In the genomic region with DNA sequence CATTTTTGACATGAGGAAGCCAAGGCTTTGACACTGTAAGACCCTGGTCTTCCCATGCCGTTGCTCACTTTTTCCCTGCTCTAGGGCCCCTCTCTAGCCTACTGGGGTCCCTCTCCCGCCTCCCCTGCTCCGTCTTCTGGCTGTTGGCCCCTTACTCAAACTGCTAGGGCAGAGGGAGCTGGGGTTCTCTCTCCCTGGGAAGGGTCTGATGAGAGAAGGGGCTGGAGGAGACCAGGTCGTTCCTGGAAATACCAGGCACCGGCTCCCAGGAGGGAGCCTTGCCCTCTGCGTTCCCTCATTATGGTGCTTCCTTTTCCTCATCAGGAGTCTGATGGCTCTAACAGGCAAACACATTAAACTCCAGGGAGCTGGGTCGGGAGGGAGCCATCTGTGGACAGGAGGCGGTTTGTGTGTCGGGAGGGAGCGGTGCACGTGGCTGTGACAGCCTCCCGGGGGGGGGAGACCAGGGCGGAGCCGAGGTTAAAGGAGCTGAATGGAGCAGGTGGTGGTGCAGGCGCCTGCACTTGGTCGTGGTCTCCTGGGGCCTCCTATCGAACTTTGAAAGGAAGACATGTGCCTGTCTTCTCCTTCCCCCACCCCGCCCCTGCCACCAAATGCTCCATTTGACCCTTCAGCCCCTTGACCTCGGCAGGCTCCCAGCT, we compare ENCODE assay signal across 1 cellular context.
TF ChIP-seq lines count a peak whose summit lies in the region.

No MANE protein-coding gene starts in this region.

TF ChIP-seq in K562, 482 proteins besides CTCF, POLR2A, EP300 and RAD21 (continued from another document and continues in another):
- TF ChIP-seq, protein P1, sequence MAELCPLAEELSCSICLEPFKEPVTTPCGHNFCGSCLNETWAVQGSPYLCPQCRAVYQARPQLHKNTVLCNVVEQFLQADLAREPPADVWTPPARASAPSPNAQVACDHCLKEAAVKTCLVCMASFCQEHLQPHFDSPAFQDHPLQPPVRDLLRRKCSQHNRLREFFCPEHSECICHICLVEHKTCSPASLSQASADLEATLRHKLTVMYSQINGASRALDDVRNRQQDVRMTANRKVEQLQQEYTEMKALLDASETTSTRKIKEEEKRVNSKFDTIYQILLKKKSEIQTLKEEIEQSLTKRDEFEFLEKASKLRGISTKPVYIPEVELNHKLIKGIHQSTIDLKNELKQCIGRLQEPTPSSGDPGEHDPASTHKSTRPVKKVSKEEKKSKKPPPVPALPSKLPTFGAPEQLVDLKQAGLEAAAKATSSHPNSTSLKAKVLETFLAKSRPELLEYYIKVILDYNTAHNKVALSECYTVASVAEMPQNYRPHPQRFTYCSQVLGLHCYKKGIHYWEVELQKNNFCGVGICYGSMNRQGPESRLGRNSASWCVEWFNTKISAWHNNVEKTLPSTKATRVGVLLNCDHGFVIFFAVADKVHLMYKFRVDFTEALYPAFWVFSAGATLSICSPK (IDR thresholded peaks at IDR 0.05; ENCODE audit: borderline replicate concordance), result no peak
- TF ChIP-seq RBM22 (IDR thresholded peaks at IDR 0.05; ENCODE audit: low read depth, low read length, poor library complexity, severe bottlenecking) (no peak), BCOR (IDR thresholded peaks at IDR 0.05) (no peak), HDAC2 (IDR thresholded peaks at IDR 0.05) (no peak), ZSCAN32 (CRISPR knock-in tag; IDR thresholded peaks at IDR 0.05) (no peak), ZFP1 (CRISPR knock-in tag; IDR thresholded peaks at IDR 0.05) (no peak), CSDE1 (IDR thresholded peaks at IDR 0.05) (no peak), POU5F1 (IDR thresholded peaks at IDR 0.05; ENCODE audit: borderline replicate concordance, low read depth, low read length, partially characterized antibody) (no peak), SP2 (IDR thresholded peaks at IDR 0.05; ENCODE audit: extremely low read depth, low read depth, low read length, poor library complexity, severe bottlenecking) (no peak), ZZZ3 (IDR thresholded peaks at IDR 0.05) (no peak), XRCC4 (IDR thresholded peaks at IDR 0.05; ENCODE audit: extremely low read depth, insufficient read depth, insufficient read length) (no peak), CGGBP1 (CRISPR knock-in tag; IDR thresholded peaks at IDR 0.05) (no peak), BHLHE40 (IDR thresholded peaks at IDR 0.05; ENCODE audit: low read length) (peak; percentile 75), NRF1 (conservative IDR thresholded peaks at IDR 0.05 in 1 of 2, IDR thresholded peaks at IDR 0.05 in 1 of 2) (no peak), HDAC8 (tag; IDR thresholded peaks at IDR 0.05) (no peak), ZNF586 (CRISPR knock-in tag; conservative IDR thresholded peaks at IDR 0.05) (no peak), TAF15 (IDR thresholded peaks at IDR 0.05; ENCODE audit: low read depth, low read length) (no peak), HDGF (IDR thresholded peaks at IDR 0.05) (no peak), ERF (CRISPR knock-in tag; IDR thresholded peaks at IDR 0.05) (no peak), ZMIZ1 (IDR thresholded peaks at IDR 0.05; ENCODE audit: low read depth in 2 of 2, low read length in 2 of 2) (no peak), ZFX (CRISPR knock-in tag; IDR thresholded peaks at IDR 0.05) (no peak), DIDO1 (tag; IDR thresholded peaks at IDR 0.05; ENCODE audit: low read depth) (no peak), ZNF444 (CRISPR knock-in tag; IDR thresholded peaks at IDR 0.05) (no peak), KDM1A (IDR thresholded peaks at IDR 0.05) (no peak), TRIM28 (IDR thresholded peaks at IDR 0.05) (no peak), FOXA1 (IDR thresholded peaks at IDR 0.05; ENCODE audit: borderline replicate concordance) (no peak), HDAC1 (IDR thresholded peaks at IDR 0.05) (peak in 1 of 2 experiments; percentile 33; a peak in 1 of 4 replicates)
- TF ChIP-seq, protein P2, sequence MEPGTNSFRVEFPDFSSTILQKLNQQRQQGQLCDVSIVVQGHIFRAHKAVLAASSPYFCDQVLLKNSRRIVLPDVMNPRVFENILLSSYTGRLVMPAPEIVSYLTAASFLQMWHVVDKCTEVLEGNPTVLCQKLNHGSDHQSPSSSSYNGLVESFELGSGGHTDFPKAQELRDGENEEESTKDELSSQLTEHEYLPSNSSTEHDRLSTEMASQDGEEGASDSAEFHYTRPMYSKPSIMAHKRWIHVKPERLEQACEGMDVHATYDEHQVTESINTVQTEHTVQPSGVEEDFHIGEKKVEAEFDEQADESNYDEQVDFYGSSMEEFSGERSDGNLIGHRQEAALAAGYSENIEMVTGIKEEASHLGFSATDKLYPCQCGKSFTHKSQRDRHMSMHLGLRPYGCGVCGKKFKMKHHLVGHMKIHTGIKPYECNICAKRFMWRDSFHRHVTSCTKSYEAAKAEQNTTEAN (CRISPR knock-in tag; IDR thresholded peaks at IDR 0.05), result no peak
- TF ChIP-seq, protein P3, sequence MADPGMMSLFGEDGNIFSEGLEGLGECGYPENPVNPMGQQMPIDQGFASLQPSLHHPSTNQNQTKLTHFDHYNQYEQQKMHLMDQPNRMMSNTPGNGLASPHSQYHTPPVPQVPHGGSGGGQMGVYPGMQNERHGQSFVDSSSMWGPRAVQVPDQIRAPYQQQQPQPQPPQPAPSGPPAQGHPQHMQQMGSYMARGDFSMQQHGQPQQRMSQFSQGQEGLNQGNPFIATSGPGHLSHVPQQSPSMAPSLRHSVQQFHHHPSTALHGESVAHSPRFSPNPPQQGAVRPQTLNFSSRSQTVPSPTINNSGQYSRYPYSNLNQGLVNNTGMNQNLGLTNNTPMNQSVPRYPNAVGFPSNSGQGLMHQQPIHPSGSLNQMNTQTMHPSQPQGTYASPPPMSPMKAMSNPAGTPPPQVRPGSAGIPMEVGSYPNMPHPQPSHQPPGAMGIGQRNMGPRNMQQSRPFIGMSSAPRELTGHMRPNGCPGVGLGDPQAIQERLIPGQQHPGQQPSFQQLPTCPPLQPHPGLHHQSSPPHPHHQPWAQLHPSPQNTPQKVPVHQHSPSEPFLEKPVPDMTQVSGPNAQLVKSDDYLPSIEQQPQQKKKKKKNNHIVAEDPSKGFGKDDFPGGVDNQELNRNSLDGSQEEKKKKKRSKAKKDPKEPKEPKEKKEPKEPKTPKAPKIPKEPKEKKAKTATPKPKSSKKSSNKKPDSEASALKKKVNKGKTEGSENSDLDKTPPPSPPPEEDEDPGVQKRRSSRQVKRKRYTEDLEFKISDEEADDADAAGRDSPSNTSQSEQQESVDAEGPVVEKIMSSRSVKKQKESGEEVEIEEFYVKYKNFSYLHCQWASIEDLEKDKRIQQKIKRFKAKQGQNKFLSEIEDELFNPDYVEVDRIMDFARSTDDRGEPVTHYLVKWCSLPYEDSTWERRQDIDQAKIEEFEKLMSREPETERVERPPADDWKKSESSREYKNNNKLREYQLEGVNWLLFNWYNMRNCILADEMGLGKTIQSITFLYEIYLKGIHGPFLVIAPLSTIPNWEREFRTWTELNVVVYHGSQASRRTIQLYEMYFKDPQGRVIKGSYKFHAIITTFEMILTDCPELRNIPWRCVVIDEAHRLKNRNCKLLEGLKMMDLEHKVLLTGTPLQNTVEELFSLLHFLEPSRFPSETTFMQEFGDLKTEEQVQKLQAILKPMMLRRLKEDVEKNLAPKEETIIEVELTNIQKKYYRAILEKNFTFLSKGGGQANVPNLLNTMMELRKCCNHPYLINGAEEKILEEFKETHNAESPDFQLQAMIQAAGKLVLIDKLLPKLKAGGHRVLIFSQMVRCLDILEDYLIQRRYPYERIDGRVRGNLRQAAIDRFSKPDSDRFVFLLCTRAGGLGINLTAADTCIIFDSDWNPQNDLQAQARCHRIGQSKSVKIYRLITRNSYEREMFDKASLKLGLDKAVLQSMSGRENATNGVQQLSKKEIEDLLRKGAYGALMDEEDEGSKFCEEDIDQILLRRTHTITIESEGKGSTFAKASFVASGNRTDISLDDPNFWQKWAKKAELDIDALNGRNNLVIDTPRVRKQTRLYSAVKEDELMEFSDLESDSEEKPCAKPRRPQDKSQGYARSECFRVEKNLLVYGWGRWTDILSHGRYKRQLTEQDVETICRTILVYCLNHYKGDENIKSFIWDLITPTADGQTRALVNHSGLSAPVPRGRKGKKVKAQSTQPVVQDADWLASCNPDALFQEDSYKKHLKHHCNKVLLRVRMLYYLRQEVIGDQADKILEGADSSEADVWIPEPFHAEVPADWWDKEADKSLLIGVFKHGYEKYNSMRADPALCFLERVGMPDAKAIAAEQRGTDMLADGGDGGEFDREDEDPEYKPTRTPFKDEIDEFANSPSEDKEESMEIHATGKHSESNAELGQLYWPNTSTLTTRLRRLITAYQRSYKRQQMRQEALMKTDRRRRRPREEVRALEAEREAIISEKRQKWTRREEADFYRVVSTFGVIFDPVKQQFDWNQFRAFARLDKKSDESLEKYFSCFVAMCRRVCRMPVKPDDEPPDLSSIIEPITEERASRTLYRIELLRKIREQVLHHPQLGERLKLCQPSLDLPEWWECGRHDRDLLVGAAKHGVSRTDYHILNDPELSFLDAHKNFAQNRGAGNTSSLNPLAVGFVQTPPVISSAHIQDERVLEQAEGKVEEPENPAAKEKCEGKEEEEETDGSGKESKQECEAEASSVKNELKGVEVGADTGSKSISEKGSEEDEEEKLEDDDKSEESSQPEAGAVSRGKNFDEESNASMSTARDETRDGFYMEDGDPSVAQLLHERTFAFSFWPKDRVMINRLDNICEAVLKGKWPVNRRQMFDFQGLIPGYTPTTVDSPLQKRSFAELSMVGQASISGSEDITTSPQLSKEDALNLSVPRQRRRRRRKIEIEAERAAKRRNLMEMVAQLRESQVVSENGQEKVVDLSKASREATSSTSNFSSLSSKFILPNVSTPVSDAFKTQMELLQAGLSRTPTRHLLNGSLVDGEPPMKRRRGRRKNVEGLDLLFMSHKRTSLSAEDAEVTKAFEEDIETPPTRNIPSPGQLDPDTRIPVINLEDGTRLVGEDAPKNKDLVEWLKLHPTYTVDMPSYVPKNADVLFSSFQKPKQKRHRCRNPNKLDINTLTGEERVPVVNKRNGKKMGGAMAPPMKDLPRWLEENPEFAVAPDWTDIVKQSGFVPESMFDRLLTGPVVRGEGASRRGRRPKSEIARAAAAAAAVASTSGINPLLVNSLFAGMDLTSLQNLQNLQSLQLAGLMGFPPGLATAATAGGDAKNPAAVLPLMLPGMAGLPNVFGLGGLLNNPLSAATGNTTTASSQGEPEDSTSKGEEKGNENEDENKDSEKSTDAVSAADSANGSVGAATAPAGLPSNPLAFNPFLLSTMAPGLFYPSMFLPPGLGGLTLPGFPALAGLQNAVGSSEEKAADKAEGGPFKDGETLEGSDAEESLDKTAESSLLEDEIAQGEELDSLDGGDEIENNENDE (IDR thresholded peaks at IDR 0.05; ENCODE audit: low read depth, low read length), result no peak
- TF ChIP-seq, protein P4, sequence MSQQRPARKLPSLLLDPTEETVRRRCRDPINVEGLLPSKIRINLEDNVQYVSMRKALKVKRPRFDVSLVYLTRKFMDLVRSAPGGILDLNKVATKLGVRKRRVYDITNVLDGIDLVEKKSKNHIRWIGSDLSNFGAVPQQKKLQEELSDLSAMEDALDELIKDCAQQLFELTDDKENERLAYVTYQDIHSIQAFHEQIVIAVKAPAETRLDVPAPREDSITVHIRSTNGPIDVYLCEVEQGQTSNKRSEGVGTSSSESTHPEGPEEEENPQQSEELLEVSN (IDR thresholded peaks at IDR 0.05; ENCODE audit: borderline replicate concordance in 1 of 2, extremely low read depth in 1 of 2, insufficient read depth in 1 of 2, insufficient read length in 1 of 2, low read depth in 1 of 2, low read length in 1 of 2, poor library complexity in 1 of 2, severe bottlenecking in 1 of 2), result peak; percentile 67 to 80
- TF ChIP-seq, protein P5, sequence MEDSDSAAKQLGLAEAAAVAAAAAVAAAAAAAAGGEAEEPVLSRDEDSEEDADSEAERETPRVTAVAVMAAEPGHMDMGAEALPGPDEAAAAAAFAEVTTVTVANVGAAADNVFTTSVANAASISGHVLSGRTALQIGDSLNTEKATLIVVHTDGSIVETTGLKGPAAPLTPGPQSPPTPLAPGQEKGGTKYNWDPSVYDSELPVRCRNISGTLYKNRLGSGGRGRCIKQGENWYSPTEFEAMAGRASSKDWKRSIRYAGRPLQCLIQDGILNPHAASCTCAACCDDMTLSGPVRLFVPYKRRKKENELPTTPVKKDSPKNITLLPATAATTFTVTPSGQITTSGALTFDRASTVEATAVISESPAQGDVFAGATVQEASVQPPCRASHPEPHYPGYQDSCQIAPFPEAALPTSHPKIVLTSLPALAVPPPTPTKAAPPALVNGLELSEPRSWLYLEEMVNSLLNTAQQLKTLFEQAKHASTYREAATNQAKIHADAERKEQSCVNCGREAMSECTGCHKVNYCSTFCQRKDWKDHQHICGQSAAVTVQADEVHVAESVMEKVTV (CRISPR knock-in tag; IDR thresholded peaks at IDR 0.05), result no peak
- TF ChIP-seq, protein P6, sequence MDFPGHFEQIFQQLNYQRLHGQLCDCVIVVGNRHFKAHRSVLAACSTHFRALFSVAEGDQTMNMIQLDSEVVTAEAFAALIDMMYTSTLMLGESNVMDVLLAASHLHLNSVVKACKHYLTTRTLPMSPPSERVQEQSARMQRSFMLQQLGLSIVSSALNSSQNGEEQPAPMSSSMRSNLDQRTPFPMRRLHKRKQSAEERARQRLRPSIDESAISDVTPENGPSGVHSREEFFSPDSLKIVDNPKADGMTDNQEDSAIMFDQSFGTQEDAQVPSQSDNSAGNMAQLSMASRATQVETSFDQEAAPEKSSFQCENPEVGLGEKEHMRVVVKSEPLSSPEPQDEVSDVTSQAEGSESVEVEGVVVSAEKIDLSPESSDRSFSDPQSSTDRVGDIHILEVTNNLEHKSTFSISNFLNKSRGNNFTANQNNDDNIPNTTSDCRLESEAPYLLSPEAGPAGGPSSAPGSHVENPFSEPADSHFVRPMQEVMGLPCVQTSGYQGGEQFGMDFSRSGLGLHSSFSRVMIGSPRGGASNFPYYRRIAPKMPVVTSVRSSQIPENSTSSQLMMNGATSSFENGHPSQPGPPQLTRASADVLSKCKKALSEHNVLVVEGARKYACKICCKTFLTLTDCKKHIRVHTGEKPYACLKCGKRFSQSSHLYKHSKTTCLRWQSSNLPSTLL (IDR thresholded peaks at IDR 0.05), result no peak
